8 cellular contexts compared by ENCODE assay signal in genomic region chr20:15985494-15986368, GRCh38.
A peak's percentile ranks its signal among the peaks of the same experiment; 100 is the strongest.
DNase-seq lines count a peak whose midpoint lies in the region; ATAC-seq, FAIRE-seq and TF ChIP-seq lines count a peak whose summit lies in the region.
"Not testable (repeated sequence)": the region's sequence is repeated elsewhere in the genome, so short reads cannot be mapped to it uniquely, and the experiment has no call there.

No MANE protein-coding gene starts in this region.

- not testable (repeated sequence) for H4K20me1 ChIP-seq in Karpas-422 (ENCODE audit: insufficient read depth, low read depth, low read length); HepG2 (ENCODE audit: insufficient read depth, low read length)

- H3K79me2 ChIP-seq in ACC112 (ENCODE audit: control insufficient read depth, insufficient read depth, low read length, unreplicated experiment); Karpas-422 (ENCODE audit: low read length); HepG2 (ENCODE audit: insufficient read depth, low read length): not testable (repeated sequence)

- H3K4me1 ChIP-seq in ACC112 (ENCODE audit: control insufficient read depth, insufficient read depth, low read length, unreplicated experiment); Peyer's patch; body of pancreas; HepG2 (ENCODE audit: insufficient read depth, low read length): not testable (repeated sequence)
- H3K4me1 ChIP-seq in Karpas-422 (ENCODE audit: low read length), result peaks cover 17% of the 10 kb centered on the region

- H2AFZ ChIP-seq in ACC112 (ENCODE audit: low read length, unreplicated experiment), result peak overlapping the region; percentile 69
- peak overlapping the region; percentile 40 for H2AFZ ChIP-seq in Karpas-422 (ENCODE audit: low read length)
- H2AFZ ChIP-seq in HepG2 (ENCODE audit: low read length), result not testable (repeated sequence)

- peak overlapping the region; percentile 98 for H3K27ac Mint-ChIP-seq in stimulated activated memory B cell treated with anti-CD40 and anti-IgM and Interleukin-4, amounts not matched to agents 10 μg/mL and 1 μg/mL and 100 μg/mL, for 72 hours

- POLR2A ChIA-PET in HepG2 (lab: Yijun Ruan, JAX), result not testable (repeated sequence)

- 71 to 76% methylated on average over 20 to 26 of the region's 26 CpGs for WGBS in body of pancreas, 2 donors
- WGBS in HepG2 (ENCODE audit: low lambda C conversion rate), result 55% methylated on average over 26 of the region's 26 CpGs

- BruUV-seq in HepG2 (replicated peaks; lab: Mats Ljungman, UMichigan), result not testable (repeated sequence)

- peak; percentile 76 for DNase-seq in GM12865 (ENCODE audit: low read depth)
- DNase-seq in Karpas-422, result peak; percentile 58
- peak in 2 of 3 donors; percentile 30 to 56 for DNase-seq in Peyer's patch
- peak in 1 of 4 donors; percentile 9 for DNase-seq in body of pancreas
- DNase-seq in HepG2 (ENCODE audit: low spot score), result not testable (repeated sequence)

- peak overlapping the region; percentile 56 for H3K4me2 ChIP-seq in Karpas-422 (ENCODE audit: low read depth, low read length, poor library complexity, severe bottlenecking)
- H3K4me2 ChIP-seq in HepG2 (ENCODE audit: low read depth, low read length), result not testable (repeated sequence)

- not testable (repeated sequence) for H3K9me3 ChIP-seq in Karpas-422 (ENCODE audit: low read length); Peyer's patch; body of pancreas
- H3K9me3 ChIP-seq in HepG2 (ENCODE audit: low read length), result peaks cover 62% of the 10 kb centered on the region

- not testable (repeated sequence) for H3K9me2 ChIP-seq in Karpas-422 (replicated peaks; ENCODE audit: insufficient read depth, low read length)

- H3K36me3 Mint-ChIP-seq in stimulated activated memory B cell treated with anti-CD40 and anti-IgM and Interleukin-4, amounts not matched to agents 10 μg/mL and 1 μg/mL and 100 μg/mL, for 72 hours, result peaks cover 27% of the 10 kb centered on the region

- H3K27me3 Mint-ChIP-seq in stimulated activated memory B cell treated with anti-CD40 and anti-IgM and Interleukin-4, amounts not matched to agents 10 μg/mL and 1 μg/mL and 100 μg/mL, for 72 hours, result not testable (repeated sequence)

- CTCF ChIA-PET in HepG2 (lab: Yijun Ruan, JAX; ENCODE audit: low intra/inter-chr PET ratio, low total read pairs), result not testable (repeated sequence)

- peaks cover 25% of the 10 kb centered on the region for H3K4me1 Mint-ChIP-seq in stimulated activated memory B cell treated with anti-CD40 and anti-IgM and Interleukin-4, amounts not matched to agents 10 μg/mL and 1 μg/mL and 100 μg/mL, for 72 hours

- not testable (repeated sequence) for H3K36me3 ChIP-seq in ACC112 (ENCODE audit: insufficient read depth, low read length); Karpas-422 (ENCODE audit: insufficient read depth, low read length); Peyer's patch; body of pancreas (replicated peaks in 1 of 2; ENCODE audit: insufficient read depth in 1 of 2, low read depth in 2 of 2); HepG2 (replicated peaks in 1 of 2; ENCODE audit: control insufficient read depth in 1 of 2, insufficient read depth in 2 of 2, low read length in 2 of 2)

- peak overlapping the region; percentile 82 for H3K4me3 Mint-ChIP-seq in stimulated activated memory B cell treated with anti-CD40 and anti-IgM and Interleukin-4, amounts not matched to agents 10 μg/mL and 1 μg/mL and 100 μg/mL, for 72 hours

- ATAC-seq in GM21717 (IDR thresholded peaks at IDR 0.05; ENCODE audit: unreplicated experiment), result peak; percentile 39
- not testable (repeated sequence) for ATAC-seq in body of pancreas
- ATAC-seq in HepG2, result peak; percentile 47; the same call in 2 of the 3 replicates
- peak; percentile 66 for ATAC-seq in stimulated activated memory B cell treated with anti-CD40 and anti-IgM and Interleukin-4, amounts not matched to agents 10 μg/mL and 1 μg/mL and 100 μg/mL, for 72 hours

- not testable (repeated sequence) for TF ChIP-seq RAD21 in HepG2 (CRISPR knock-in tag; IDR thresholded peaks at IDR 0.05)

- H3K9me3 Mint-ChIP-seq in stimulated activated memory B cell treated with anti-CD40 and anti-IgM and Interleukin-4, amounts not matched to agents 10 μg/mL and 1 μg/mL and 100 μg/mL, for 72 hours, result not testable (repeated sequence)

- TF ChIP-seq POLR2A in Peyer's patch (IDR thresholded peaks at IDR 0.05); body of pancreas (IDR thresholded peaks at IDR 0.05); HepG2 (IDR thresholded peaks at IDR 0.05; ENCODE audit: insufficient read depth in 1 of 2, low read depth in 2 of 2, low read length in 2 of 2): not testable (repeated sequence)

- H3K4me3 ChIP-seq in ACC112 (ENCODE audit: low read depth, low read length) (peak overlapping the region; percentile 67), GM12865 (ENCODE audit: low read depth, low read length) (peak overlapping the region; percentile 76), Karpas-422 (ENCODE audit: low read length) (peak overlapping the region; percentile 7; the same call in 1 of the 2 replicates), HepG2 (replicated peaks in 1 of 3; ENCODE audit: insufficient read depth in 1 of 3, low read depth in 2 of 3, low read length in 3 of 3) (0 out of 6 replicates have a peak overlapping the region, but pooled peaks of 1 of the 3 experiments have one; percentile 2)
- H3K4me3 ChIP-seq in Peyer's patch, body of pancreas: not testable (repeated sequence)

- H3K9ac ChIP-seq in Karpas-422 (ENCODE audit: low read length), result peak overlapping the region; percentile 54
- H3K9ac ChIP-seq in HepG2 (ENCODE audit: insufficient read depth, low read depth, low read length), result not testable (repeated sequence)

- not testable (repeated sequence) for TF ChIP-seq EP300 in HepG2 (IDR thresholded peaks at IDR 0.05; ENCODE audit: low read depth in 2 of 2, low read length in 2 of 2); HepG2 (CRISPR knock-in tag; IDR thresholded peaks at IDR 0.05; ENCODE audit: borderline replicate concordance)

- intact Hi-C loops in body of pancreas (cut with DNase I); HepG2 (cut with micrococcal nuclease; ENCODE audit: unreplicated experiment): not testable (repeated sequence)

- not testable (repeated sequence) for H3K27ac ChIP-seq in ACC112 (ENCODE audit: low read depth, low read length); Karpas-422 (ENCODE audit: low read length); HepG2 (ENCODE audit: extremely low read length, insufficient read depth, low read length)
- peak overlapping the region in 1 of 4 donors; percentile 55 for H3K27ac ChIP-seq in Peyer's patch
- peak overlapping the region; percentile 9 to 67 (median 50) for H3K27ac ChIP-seq in body of pancreas

- in situ Hi-C loops in HepG2 (cut with HindIII; ENCODE audit: extremely low pct_ligation_motif_present, low pct_unique_long_range_greater_than_20kb), result not testable (repeated sequence)

- FAIRE-seq in HepG2 (lab: Jason Lieb, UNC), result not testable (repeated sequence)

- not testable (repeated sequence) for H3K27me3 ChIP-seq in ACC112 (ENCODE audit: insufficient read depth, low read length); Karpas-422 (ENCODE audit: low read length); Peyer's patch; body of pancreas; HepG2 (ENCODE audit: control insufficient read depth in 1 of 2, insufficient read depth in 2 of 2, low read length in 2 of 2)

- not testable (repeated sequence) for TF ChIP-seq CTCF in GM12865 (IDR thresholded peaks at IDR 0.05; ENCODE audit: insufficient read depth, low read depth, low read length, missing control alignments); Peyer's patch (IDR thresholded peaks at IDR 0.05); body of pancreas (IDR thresholded peaks at IDR 0.05); HepG2 (CRISPR knock-in tag; IDR thresholded peaks at IDR 0.05)

TF ChIP-seq in HepG2, 621 proteins besides CTCF, POLR2A, EP300 and RAD21:
- 0 out of 2 replicates have a peak, but pooled peaks have one; percentile 37 for TF ChIP-seq PBX2 (CRISPR knock-in tag; IDR thresholded peaks at IDR 0.05)
- 0 out of 2 replicates have a peak, but pooled peaks have one; percentile 17 for TF ChIP-seq HNF1B (CRISPR knock-in tag; IDR thresholded peaks at IDR 0.05)
- 0 out of 2 replicates have a peak, but pooled peaks have one; percentile 21 for TF ChIP-seq ZFX (CRISPR knock-in tag; IDR thresholded peaks at IDR 0.05; ENCODE audit: low read depth)
